ENCODE assay signal across 8 cellular contexts in genomic region chr6:28399370-28400121, GRCh38. TPM values are rescaled to one million over a fixed set of nuclear protein-coding genes. Genes with fewer than 3 reads are reported as not detected.
DNase-seq lines count a peak whose midpoint lies in the region; ATAC-seq and TF ChIP-seq lines count a peak whose summit lies in the region.

Gene ZSCAN12, minus strand, starts transcription at chr6:28399747. Its CDS starts 1,342 bp downstream, at chr6:28398405.

- H3K27ac Mint-ChIP-seq in activated naive CD4-positive, alpha-beta T cell treated with anti-CD3 and anti-CD28 coated beads, Interleukin-2, amount 50 U/mL, for 72 hours: peak within 1 kb of the TSS; percentile 93

- H3K9ac ChIP-seq in Karpas-422 (ENCODE audit: low read length): peak within 1 kb of the TSS; percentile 92

- H3K4me1 ChIP-seq in Karpas-422 (ENCODE audit: low read length) (peaks cover 26% of the 10 kb centered on the region), SJCRH30 (peaks cover 4% of the 10 kb centered on the region), ovary (ENCODE audit: insufficient read depth) (peaks cover 5% of the 10 kb centered on the region), thoracic aorta (ENCODE audit: control insufficient read depth in 1 of 2, low read depth in 2 of 2) (peaks cover 13 to 29% of the 10 kb centered on the region in 2 donors)

- no peaks in the 10 kb centered on the region for H3K9me3 ChIP-seq in Karpas-422 (ENCODE audit: low read length)
- H3K9me3 ChIP-seq in SJCRH30 (replicated peaks): no peaks in the 10 kb centered on the region
- no peaks in the 10 kb centered on the region for H3K9me3 ChIP-seq in ovary
- no peaks in the 10 kb centered on the region for H3K9me3 ChIP-seq in thoracic aorta

- H2AFZ ChIP-seq in Karpas-422 (ENCODE audit: low read length): peak within 1 kb of the TSS; percentile 66; the same call in 1 of the 2 replicates

- no peaks in the 10 kb centered on the region for H4K20me1 ChIP-seq in Karpas-422 (ENCODE audit: insufficient read depth, low read depth, low read length)

- no peak for TF ChIP-seq POLR2A in ovary (IDR thresholded peaks at IDR 0.05)

- H3K4me2 ChIP-seq in Karpas-422 (ENCODE audit: low read depth, low read length, poor library complexity, severe bottlenecking): peak within 1 kb of the TSS; percentile 97

- peak within 1 kb of the TSS; percentile 84 for H3K27ac ChIP-seq in Karpas-422 (ENCODE audit: low read length)
- peak within 1 kb of the TSS; percentile 70 for H3K27ac ChIP-seq in SJCRH30
- H3K27ac ChIP-seq in ovary: peak within 1 kb of the TSS in 1 of 2 donors; percentile 26
- H3K27ac ChIP-seq in thoracic aorta: no peak within 1 kb of the TSS

- H3K27me3 ChIP-seq in Karpas-422 (ENCODE audit: low read length) (no peaks in the 10 kb centered on the region), SJCRH30 (no peaks in the 10 kb centered on the region), ovary (no peaks in the 10 kb centered on the region), thoracic aorta (replicated peaks; ENCODE audit: insufficient read depth) (no peaks in the 10 kb centered on the region)

- 0 to 2% (median 1%) methylated on average over 39 to 46 of the region's 46 CpGs for WGBS in ovary, 3 donors

- H3K4me3 ChIP-seq in Karpas-422 (ENCODE audit: low read length): peak within 1 kb of the TSS; percentile 87
- peak within 1 kb of the TSS; percentile 82 for H3K4me3 ChIP-seq in SJCRH30
- H3K4me3 ChIP-seq in ovary: peak within 1 kb of the TSS; percentile 93
- H3K4me3 ChIP-seq in thoracic aorta: peak within 1 kb of the TSS; percentile 88

- intact Hi-C loops in Right ventricle myocardium inferior (cut with DNase I): no loop called here
- intact Hi-C loops in ovary (cut with DNase I): no loop called here

- H3K79me2 ChIP-seq in Karpas-422 (ENCODE audit: low read length): peaks cover 47% of the 10 kb centered on the region

- peaks cover 29 to 35% of the 10 kb centered on the region in 2 donors for H3K36me3 Mint-ChIP-seq in activated naive CD4-positive, alpha-beta T cell treated with anti-CD3 and anti-CD28 coated beads, Interleukin-2, amount 50 U/mL, for 72 hours

- TF ChIP-seq CTCF in ovary (IDR thresholded peaks at IDR 0.05): peak; percentile 19 to 42 (median 37)
- peak; percentile 37 for TF ChIP-seq CTCF in thoracic aorta (IDR thresholded peaks at IDR 0.05)

- peaks cover 36% of the 10 kb centered on the region for H3K36me3 ChIP-seq in Karpas-422 (ENCODE audit: insufficient read depth, low read length)
- H3K36me3 ChIP-seq in SJCRH30: peaks cover 15% of the 10 kb centered on the region
- no peaks in the 10 kb centered on the region for H3K36me3 ChIP-seq in ovary
- peaks cover 3% of the 10 kb centered on the region for H3K36me3 ChIP-seq in thoracic aorta

- DNase-seq in DMS79 (lab: John Stamatoyannopoulos, UW) (peak; percentile 75), Karpas-422 (peak; percentile 98), SJCRH30 (peak; percentile 88 to 93), Right ventricle myocardium inferior (ENCODE audit: missing footprints) (peak; percentile 89), ovary (peak; percentile 76 to 90 (median 85)), thoracic aorta (ENCODE audit: low spot score) (peak; percentile 36)
- DNase-seq in activated naive CD4-positive, alpha-beta T cell treated with anti-CD3 and anti-CD28 coated beads, Interleukin-2, amount 50 U/mL, for 72 hours (ENCODE audit: low spot score in 2 of 2): peak; percentile 76 to 87

- peak; percentile 72 for ATAC-seq in GM21576 (IDR thresholded peaks at IDR 0.05; ENCODE audit: unreplicated experiment)
- ATAC-seq in activated naive CD4-positive, alpha-beta T cell treated with anti-CD3 and anti-CD28 coated beads, Interleukin-2, amount 50 U/mL, for 72 hours: peak; percentile 79 to 93
- peak; percentile 96 for ATAC-seq in Right ventricle myocardium inferior
- ATAC-seq in thoracic aorta (ENCODE audit: insufficient number of reproducible peaks, low FRiP score, low read depth): peak; percentile 44

- peaks cover 0 to 4% of the 10 kb centered on the region in 2 donors for H3K9me3 Mint-ChIP-seq in activated naive CD4-positive, alpha-beta T cell treated with anti-CD3 and anti-CD28 coated beads, Interleukin-2, amount 50 U/mL, for 72 hours

- no peaks in the 10 kb centered on the region; the same call in 1 of the 2 replicates for H3K9me2 ChIP-seq in Karpas-422 (replicated peaks; ENCODE audit: insufficient read depth, low read length)

- TF ChIP-seq EP300 in ovary (IDR thresholded peaks at IDR 0.05): no peak

RNA-seq across cellular contexts. Expression of gene ZSCAN12, which starts in this region (rescaled TPM):
- total RNA-seq in Karpas-422 (2014; rRNA removed; shearing (Covaris generic); ENCODE audit: low replicate concordance): 9.3 and 12.0 TPM in 2 replicates
- total RNA-seq in SJCRH30 (2014; rRNA removed; shearing (Covaris generic)): 8.4 and 10.5 TPM in 2 replicates
- total RNA-seq in activated naive CD4-positive, alpha-beta T cell treated with anti-CD3 and anti-CD28 coated beads, Interleukin-2, amount 50 U/mL, for 72 hours: 1 to 10 TPM; 4.8 to 6.0 TPM
- 2.4 TPM for total RNA-seq in Right ventricle myocardium inferior
- 10 to 100 TPM in 2 of 7 donors, 1 to 10 TPM in 5; 3.0 to 11.4 (median 7.4) TPM for total RNA-seq in ovary
- polyA plus RNA-seq in ovary: 1 to 10 TPM; 4.4 to 5.4 TPM
- total RNA-seq in thoracic aorta: 1 to 10 TPM; 1.6 to 4.3 TPM

Comparison
In these comparisons a context has a peak if more than half of its experiments do, and no peak if none do; other contexts are left out.
1. DNase-seq: peak in every context shown above with its lines; median percentile 98 in Karpas-422; 90 in SJCRH30; 89 in Right ventricle myocardium inferior; 85 in ovary; 82 in activated naive CD4-positive, alpha-beta T cell treated with anti-CD3 and anti-CD28 coated beads, Interleukin-2, amount 50 U/mL, for 72 hours; 75 in DMS79; 36 in thoracic aorta.
2. ATAC-seq: peak in every context shown above with its lines; median percentile 96 in Right ventricle myocardium inferior; 86 in activated naive CD4-positive, alpha-beta T cell treated with anti-CD3 and anti-CD28 coated beads, Interleukin-2, amount 50 U/mL, for 72 hours; 72 in GM21576; 44 in thoracic aorta.
3. H3K27ac ChIP-seq: peak in Karpas-422 (single experiment) and SJCRH30 (single experiment); none in thoracic aorta (0 of 2).
4. Peak in every context shown above with its lines, with median percentiles within 50 percentile points of each other: H3K4me3 ChIP-seq.